ENCODE assay signal across 16 cellular contexts in the genomic region with DNA sequence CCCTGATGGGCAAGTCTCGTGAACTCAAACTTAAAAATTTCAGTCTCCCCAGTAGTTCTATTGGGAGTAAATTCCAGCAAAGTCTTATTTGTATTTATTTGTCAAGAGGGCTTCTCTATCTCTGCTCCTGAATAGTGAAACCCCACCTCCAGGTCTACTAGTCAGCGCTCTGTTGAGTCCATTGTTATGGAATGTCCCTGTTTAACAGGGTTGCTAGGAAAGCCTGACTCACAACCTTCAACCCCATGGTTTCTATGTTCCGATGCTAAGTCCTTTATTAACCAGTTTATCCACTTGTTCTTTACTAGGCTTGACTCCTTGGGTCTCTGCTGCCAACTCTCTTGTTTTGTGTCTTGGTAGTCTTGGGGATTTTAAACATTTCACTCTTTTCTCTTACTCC.
A peak's percentile ranks its signal among the peaks of the same experiment; 100 is the strongest.
DNase-seq lines count a peak whose midpoint lies in the region; ATAC-seq and TF ChIP-seq lines count a peak whose summit lies in the region.
"Had no signal": no experiment of that assay in that cellular context is flagged by ENCODE, and none has a peak within 500 bp of the region (broad histone marks: within the 10 kb centered on the region; RNA-seq: fewer than 3 reads in every experiment).

No MANE protein-coding gene starts in this region.

- no peaks in the 10 kb centered on the region for H3K36me3 ChIP-seq in gastroesophageal sphincter
- H3K36me3 ChIP-seq in smooth muscle cell (ENCODE audit: low read depth): no peaks in the 10 kb centered on the region
- H3K36me3 ChIP-seq: prostate gland had no signal

- whole genome bisulfite sequencing in gastroesophageal sphincter (ENCODE audit: low coverage in 1 of 2), 2 donors: 43 to 61% methylated on average over 3 of the region's 3 CpGs
- 45% methylated on average over 3 of the region's 3 CpGs for WGBS in smooth muscle cell (ENCODE audit: low lambda C conversion rate)

- CTCF ChIA-PET in WTC11 (lab: Charles Lee): no interaction called here

- H3K4me2 ChIP-seq in smooth muscle cell: peak overlapping the region; percentile 10

- DNase-seq in GM04503 (ENCODE audit: low read depth) (peak; percentile 23), WTC11 (ENCODE audit: low spot score) (no peak), smooth muscle cell (lab: John Stamatoyannopoulos, UW; ENCODE audit: unreplicated experiment) (no peak), ecto neural progenitor cell (ENCODE audit: low spot score) (no peak), GM10266 (ENCODE audit: extremely low spot score) (no peak), sciatic nerve (ENCODE audit: low spot score) (no peak), NCI-H2227 (lab: John Stamatoyannopoulos, UW; ENCODE audit: unreplicated experiment) (no peak)
- DNase-seq: activated CD4-positive, alpha-beta T cell treated with anti-CD3 and anti-CD28 coated beads for 1 hour; activated T-cell treated with anti-CD3 and anti-CD28 coated beads, Interleukin-2, amount 50 U/mL, for 4 hours; CD4-positive, CD25-positive, alpha-beta regulatory T cell; NCI-H2081 treated with DMSO at 0.1 percent for 48 hours; stimulated activated CD4-positive, alpha-beta T cell treated with anti-CD3 and anti-CD28 coated beads, Interleukin-4, amount 100 ng/mL, for 1 hour had no signal

- no peaks in the 10 kb centered on the region for H3K27me3 Mint-ChIP-seq in WTC11 (ENCODE audit: low read depth)
- H3K27me3 Mint-ChIP-seq: CD4-positive, CD25-positive, alpha-beta regulatory T cell; stimulated activated memory B cell treated with anti-CD40 and anti-IgM and Interleukin-4, amounts not matched to agents 10 μg/mL and 1 μg/mL and 100 μg/mL, for 72 hours had no signal

- peaks cover 28% of the 10 kb centered on the region for H3K4me1 Mint-ChIP-seq in WTC11
- H3K4me1 Mint-ChIP-seq: brain; CD4-positive, CD25-positive, alpha-beta regulatory T cell; stimulated activated memory B cell treated with anti-CD40 and anti-IgM and Interleukin-4, amounts not matched to agents 10 μg/mL and 1 μg/mL and 100 μg/mL, for 72 hours had no signal

- H3K27me3 ChIP-seq in gastroesophageal sphincter: no peaks in the 10 kb centered on the region
- H3K27me3 ChIP-seq in smooth muscle cell (ENCODE audit: low read depth): no peaks in the 10 kb centered on the region

- H3K4me1 ChIP-seq in gastroesophageal sphincter: peaks cover 0 to 16% (median 5%) of the 10 kb centered on the region in 3 donors
- H3K4me1 ChIP-seq in smooth muscle cell (ENCODE audit: low read depth): no peaks in the 10 kb centered on the region
- H3K4me1 ChIP-seq: prostate gland had no signal

- no peak for TF ChIP-seq POLR2A in gastroesophageal sphincter (IDR thresholded peaks at IDR 0.05)

- intact Hi-C loops in sciatic nerve (cut with DNase I): no loop called here

- POLR2A ChIA-PET in WTC11 (lab: Charles Lee): no interaction called here

- peaks cover 19% of the 10 kb centered on the region for H3K9me3 Mint-ChIP-seq in WTC11
- H3K9me3 Mint-ChIP-seq: brain had no signal

- no peaks in the 10 kb centered on the region for H3K79me2 ChIP-seq in smooth muscle cell (ENCODE audit: low read depth)

- TF ChIP-seq EP300 in gastroesophageal sphincter (IDR thresholded peaks at IDR 0.05): no peak

- no peak overlapping the region for H2AFZ ChIP-seq in smooth muscle cell (ENCODE audit: low read depth)

- no peaks in the 10 kb centered on the region for H3F3A ChIP-seq in smooth muscle cell (ENCODE audit: low read depth)

- H4K20me1 ChIP-seq in smooth muscle cell (ENCODE audit: low read depth): no peaks in the 10 kb centered on the region

- H3K9ac ChIP-seq in smooth muscle cell (ENCODE audit: low read depth): peak overlapping the region; percentile 57

- H3K4me3 ChIP-seq in gastroesophageal sphincter: no peak overlapping the region
- H3K4me3 ChIP-seq in smooth muscle cell: no peak overlapping the region
- H3K4me3 ChIP-seq: prostate gland had no signal

- H3K27ac ChIP-seq in gastroesophageal sphincter (peak overlapping the region; percentile 64 to 83 (median 78)), smooth muscle cell (ENCODE audit: low read depth) (peak overlapping the region; percentile 83)
- H3K27ac ChIP-seq: prostate gland had no signal

- H3K27ac Mint-ChIP-seq in WTC11: no peak overlapping the region
- H3K27ac Mint-ChIP-seq: brain; CD4-positive, CD25-positive, alpha-beta regulatory T cell; stimulated activated memory B cell treated with anti-CD40 and anti-IgM and Interleukin-4, amounts not matched to agents 10 μg/mL and 1 μg/mL and 100 μg/mL, for 72 hours had no signal

- ATAC-seq in WTC11 (peak; percentile 92), gastroesophageal sphincter (peak; percentile 60), sciatic nerve (no peak)
- ATAC-seq: activated T-cell treated with anti-CD3 and anti-CD28 coated beads, Interleukin-2, amount 50 U/mL, for 4 hours; stimulated activated memory B cell treated with anti-CD40 and anti-IgM and Interleukin-4, amounts not matched to agents 10 μg/mL and 1 μg/mL and 100 μg/mL, for 72 hours had no signal

- H3K9me3 ChIP-seq in gastroesophageal sphincter: no peaks in the 10 kb centered on the region
- no peaks in the 10 kb centered on the region for H3K9me3 ChIP-seq in smooth muscle cell (replicated peaks; ENCODE audit: low read depth)
- H3K9me3 ChIP-seq: prostate gland had no signal

- no peaks in the 10 kb centered on the region for H3K36me3 Mint-ChIP-seq in WTC11
- H3K36me3 Mint-ChIP-seq: brain; CD4-positive, CD25-positive, alpha-beta regulatory T cell; stimulated activated memory B cell treated with anti-CD40 and anti-IgM and Interleukin-4, amounts not matched to agents 10 μg/mL and 1 μg/mL and 100 μg/mL, for 72 hours had no signal

- H3K4me3 Mint-ChIP-seq in WTC11: no peak overlapping the region
- H3K4me3 Mint-ChIP-seq: activated T-cell treated with anti-CD3 and anti-CD28 coated beads, Interleukin-2, amount 50 U/mL, for 4 hours; brain; CD4-positive, CD25-positive, alpha-beta regulatory T cell; stimulated activated memory B cell treated with anti-CD40 and anti-IgM and Interleukin-4, amounts not matched to agents 10 μg/mL and 1 μg/mL and 100 μg/mL, for 72 hours had no signal

- TF ChIP-seq CTCF in WTC11 (IDR thresholded peaks at IDR 0.05) (no peak), gastroesophageal sphincter (IDR thresholded peaks at IDR 0.05) (no peak), smooth muscle cell (IDR thresholded peaks at IDR 0.05; ENCODE audit: borderline replicate concordance, insufficient read depth, poor library complexity, severe bottlenecking) (no peak), GM10266 (IDR thresholded peaks at IDR 0.05; ENCODE audit: control insufficient read depth, insufficient read depth, low read depth, missing control alignments) (no peak)

TF ChIP-seq in WTC11, 78 proteins besides CTCF, POLR2A, EP300 and RAD21 (continues in another document):
- TF ChIP-seq ATF1 (CRISPR knock-in tag; IDR thresholded peaks at IDR 0.05) (no peak), JAZF1 (CRISPR knock-in tag; IDR thresholded peaks at IDR 0.05) (no peak), TCF7 (CRISPR knock-in tag; IDR thresholded peaks at IDR 0.05; ENCODE audit: low read depth) (no peak), ZNF232 (CRISPR knock-in tag; IDR thresholded peaks at IDR 0.05) (no peak), NR1H2 (CRISPR knock-in tag; IDR thresholded peaks at IDR 0.05) (no peak)
- TF ChIP-seq, protein P1, sequence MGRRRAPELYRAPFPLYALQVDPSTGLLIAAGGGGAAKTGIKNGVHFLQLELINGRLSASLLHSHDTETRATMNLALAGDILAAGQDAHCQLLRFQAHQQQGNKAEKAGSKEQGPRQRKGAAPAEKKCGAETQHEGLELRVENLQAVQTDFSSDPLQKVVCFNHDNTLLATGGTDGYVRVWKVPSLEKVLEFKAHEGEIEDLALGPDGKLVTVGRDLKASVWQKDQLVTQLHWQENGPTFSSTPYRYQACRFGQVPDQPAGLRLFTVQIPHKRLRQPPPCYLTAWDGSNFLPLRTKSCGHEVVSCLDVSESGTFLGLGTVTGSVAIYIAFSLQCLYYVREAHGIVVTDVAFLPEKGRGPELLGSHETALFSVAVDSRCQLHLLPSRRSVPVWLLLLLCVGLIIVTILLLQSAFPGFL (CRISPR knock-in tag; IDR thresholded peaks at IDR 0.05; ENCODE audit: borderline replicate concordance): no peak
- TF ChIP-seq, protein P2, sequence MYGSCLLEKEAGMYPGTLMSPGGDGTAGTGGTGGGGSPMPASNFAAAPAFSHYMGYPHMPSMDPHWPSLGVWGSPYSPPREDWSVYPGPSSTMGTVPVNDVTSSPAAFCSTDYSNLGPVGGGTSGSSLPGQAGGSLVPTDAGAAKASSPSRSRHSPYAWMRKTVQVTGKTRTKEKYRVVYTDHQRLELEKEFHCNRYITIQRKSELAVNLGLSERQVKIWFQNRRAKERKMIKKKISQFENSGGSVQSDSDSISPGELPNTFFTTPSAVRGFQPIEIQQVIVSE (CRISPR knock-in tag; IDR thresholded peaks at IDR 0.05; ENCODE audit: borderline replicate concordance): no peak
- TF ChIP-seq, protein P3, sequence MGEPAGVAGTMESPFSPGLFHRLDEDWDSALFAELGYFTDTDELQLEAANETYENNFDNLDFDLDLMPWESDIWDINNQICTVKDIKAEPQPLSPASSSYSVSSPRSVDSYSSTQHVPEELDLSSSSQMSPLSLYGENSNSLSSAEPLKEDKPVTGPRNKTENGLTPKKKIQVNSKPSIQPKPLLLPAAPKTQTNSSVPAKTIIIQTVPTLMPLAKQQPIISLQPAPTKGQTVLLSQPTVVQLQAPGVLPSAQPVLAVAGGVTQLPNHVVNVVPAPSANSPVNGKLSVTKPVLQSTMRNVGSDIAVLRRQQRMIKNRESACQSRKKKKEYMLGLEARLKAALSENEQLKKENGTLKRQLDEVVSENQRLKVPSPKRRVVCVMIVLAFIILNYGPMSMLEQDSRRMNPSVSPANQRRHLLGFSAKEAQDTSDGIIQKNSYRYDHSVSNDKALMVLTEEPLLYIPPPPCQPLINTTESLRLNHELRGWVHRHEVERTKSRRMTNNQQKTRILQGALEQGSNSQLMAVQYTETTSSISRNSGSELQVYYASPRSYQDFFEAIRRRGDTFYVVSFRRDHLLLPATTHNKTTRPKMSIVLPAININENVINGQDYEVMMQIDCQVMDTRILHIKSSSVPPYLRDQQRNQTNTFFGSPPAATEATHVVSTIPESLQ (CRISPR knock-in tag; IDR thresholded peaks at IDR 0.05): no peak
- TF ChIP-seq, protein P4, sequence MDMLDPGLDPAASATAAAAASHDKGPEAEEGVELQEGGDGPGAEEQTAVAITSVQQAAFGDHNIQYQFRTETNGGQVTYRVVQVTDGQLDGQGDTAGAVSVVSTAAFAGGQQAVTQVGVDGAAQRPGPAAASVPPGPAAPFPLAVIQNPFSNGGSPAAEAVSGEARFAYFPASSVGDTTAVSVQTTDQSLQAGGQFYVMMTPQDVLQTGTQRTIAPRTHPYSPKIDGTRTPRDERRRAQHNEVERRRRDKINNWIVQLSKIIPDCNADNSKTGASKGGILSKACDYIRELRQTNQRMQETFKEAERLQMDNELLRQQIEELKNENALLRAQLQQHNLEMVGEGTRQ (CRISPR knock-in tag; IDR thresholded peaks at IDR 0.05): no peak
